Comparison of ENCODE assay signal across 2 cellular contexts in genomic region chr11:110148775-110149744, GRCh38.
TF ChIP-seq lines count a peak whose summit lies in the region.

No MANE protein-coding gene starts in this region.

TF ChIP-seq in K562, 482 proteins besides CTCF, POLR2A, EP300 and RAD21 (continued from another document and continues in another):
- TF ChIP-seq PKNOX1 (IDR thresholded peaks at IDR 0.05) (peak; percentile 32; the same call in 1 of the 2 replicates), SIN3B (IDR thresholded peaks at IDR 0.05; ENCODE audit: low read depth) (no peak), IRF9 (tag; IDR thresholded peaks at IDR 0.05) (0 out of 2 replicates have a peak, but pooled peaks have one; percentile 10), ZBED1 (IDR thresholded peaks at IDR 0.05) (no peak), PML (IDR thresholded peaks at IDR 0.05; ENCODE audit: low read length) (no peak), GATAD2B (IDR thresholded peaks at IDR 0.05; ENCODE audit: borderline replicate concordance) (peak; percentile 33; the same call in 1 of the 2 replicates), ZNF449 (CRISPR knock-in tag; IDR thresholded peaks at IDR 0.05) (no peak), NCOR1 (IDR thresholded peaks at IDR 0.05) (peak; percentile 61), STAT5A (IDR thresholded peaks at IDR 0.05; ENCODE audit: borderline replicate concordance, low read length) (peak; percentile 33; the same call in 1 of the 2 replicates), POLR2B (IDR thresholded peaks at IDR 0.05; ENCODE audit: low read depth, partially characterized antibody) (no peak), MYNN (IDR thresholded peaks at IDR 0.05) (no peak), MYNN (CRISPR knock-in tag; IDR thresholded peaks at IDR 0.05) (no peak), ARID1B (IDR thresholded peaks at IDR 0.05) (peak; percentile 82), NCOA6 (IDR thresholded peaks at IDR 0.05) (no peak), MBD2 (IDR thresholded peaks at IDR 0.05; ENCODE audit: borderline replicate concordance, low read depth) (0 out of 2 replicates have a peak, but pooled peaks have one; percentile 34), ZBTB11 (CRISPR knock-in tag; IDR thresholded peaks at IDR 0.05) (no peak), NONO (IDR thresholded peaks at IDR 0.05; ENCODE audit: low read depth in 2 of 2, low read length in 1 of 2) (no peak), NR0B1 (IDR thresholded peaks at IDR 0.05; ENCODE audit: partially characterized antibody) (no peak), HNRNPH1 (optimal IDR thresholded peaks at IDR 0.05; ENCODE audit: low read depth, low read length) (no peak), USF1 (CRISPR knock-in tag; IDR thresholded peaks at IDR 0.05) (no peak), TRIM24 (IDR thresholded peaks at IDR 0.05) (peak; percentile 36 to 64; a peak in 2 of 4 replicates), CREM (IDR thresholded peaks at IDR 0.05; ENCODE audit: low read depth) (peak; percentile 84), SREBF1 (IDR thresholded peaks at IDR 0.05; ENCODE audit: borderline replicate concordance, low read depth, low read length) (no peak)

TF ChIP-seq in WTC11, 78 proteins besides CTCF, POLR2A, EP300 and RAD21 (continued from another document):
- TF ChIP-seq AR (CRISPR knock-in tag; IDR thresholded peaks at IDR 0.05) = no peak
